In genomic region chr4:152258804-152259708, GRCh38 we compare ENCODE assay signal across 10 cellular contexts.
DNase-seq lines count a peak whose midpoint lies in the region; ATAC-seq and TF ChIP-seq lines count a peak whose summit lies in the region.
"Had no signal": no experiment of that assay in that cellular context is flagged by ENCODE, and none has a peak within 500 bp of the region (broad histone marks: within the 10 kb centered on the region; RNA-seq: fewer than 3 reads in every experiment).

No MANE protein-coding gene starts in this region.

- H3K9ac ChIP-seq in BLaER1 treated with 17β-estradiol and CSF1 and Interleukin-3, amounts not matched to agents 10 nM and 100 nM: peak overlapping the region in 4 of 11 experiments; percentile 29 to 61 (median 48); a peak in 6 of 22 replicates
- H3K9ac ChIP-seq in IMR-90 (ENCODE audit: low read depth, low read length) (0 out of 2 replicates have a peak overlapping the region, but pooled peaks have one; percentile 0), mammary epithelial cell (ENCODE audit: insufficient read depth, low read length) (peak overlapping the region; percentile 75), mesenchymal stem cell (ENCODE audit: low read length) (peak overlapping the region; percentile 88)

- H3K14ac ChIP-seq in IMR-90 (replicated peaks; ENCODE audit: low read depth, low read length) (peak overlapping the region; percentile 98), mesenchymal stem cell (ENCODE audit: low read length in 2 of 2) (peak overlapping the region in 1 of 2 experiments; percentile 5)

- H3K79me1 ChIP-seq in IMR-90 (ENCODE audit: low read depth in 1 of 2, low read length in 2 of 2): no peaks in the 10 kb centered on the region
- no peaks in the 10 kb centered on the region for H3K79me1 ChIP-seq in mesenchymal stem cell (replicated peaks; ENCODE audit: low read length, poor library complexity, severe bottlenecking)

- no CpG with 5 or more reads among the region's 8 CpGs for WGBS in IMR-90 (ENCODE audit: extremely low coverage in 2 of 2, insufficient read length in 1 of 2), 2 experiments
- WGBS in mammary epithelial cell (ENCODE audit: low coverage, missing lambda C conversion rate): 0% methylated on average over 6 of the region's 8 CpGs
- 63% methylated on average over 7 of the region's 8 CpGs for WGBS in mesenchymal stem cell

- H4K20me1 ChIP-seq in BLaER1 treated with 17β-estradiol and CSF1 and Interleukin-3, amounts not matched to agents 10 nM and 100 nM: no peaks in the 10 kb centered on the region
- H4K20me1 ChIP-seq in IMR-90 (ENCODE audit: insufficient read depth, low read length) (no peaks in the 10 kb centered on the region), mammary epithelial cell (ENCODE audit: insufficient read depth, low read length) (no peaks in the 10 kb centered on the region)

- dilution Hi-C loops in IMR-90 (cut with HindIII; ENCODE audit: low sequenced_read_pairs, unreplicated experiment): no loop called here
- dilution Hi-C loops in mammary epithelial cell (cut with HindIII; ENCODE audit: low sequenced_read_pairs): no loop called here

- peak overlapping the region; percentile 93 for H2BK20ac ChIP-seq in IMR-90 (ENCODE audit: low read depth, low read length)

- in situ Hi-C loops in IMR-90 (cut with MboI; ENCODE audit: low sequenced_read_pairs): no loop called here
- in situ Hi-C loops in mammary epithelial cell (cut with MboI; ENCODE audit: low sequenced_read_pairs in 2 of 2): no loop called here

- no peak for TF ChIP-seq POLR2A in IMR-90 (IDR thresholded peaks at IDR 0.05; ENCODE audit: low read depth, low read length)

- TF ChIP-seq CTCF in IMR-90 (conservative IDR thresholded peaks at IDR 0.05; ENCODE audit: low read depth, low read length): no peak
- peak in 1 of 2 donors; percentile 6 for TF ChIP-seq CTCF in mammary epithelial cell (conservative IDR thresholded peaks at IDR 0.05 in 1 of 2, IDR thresholded peaks at IDR 0.05 in 1 of 2; ENCODE audit: extremely low read depth in 1 of 2, insufficient read depth in 1 of 2, low read depth in 1 of 2, low read length in 2 of 2)

- H2BK120ac ChIP-seq in IMR-90 (ENCODE audit: low read depth, low read length) (peak overlapping the region; percentile 99), mesenchymal stem cell (ENCODE audit: low read depth, low read length) (peak overlapping the region; percentile 91)

- peak; percentile 73 for DNase-seq in IMR-90
- peak; percentile 96 for DNase-seq in mammary epithelial cell
- DNase-seq in mesenchymal stem cell: peak; percentile 82
- no peak for DNase-seq in effector memory CD4-positive, alpha-beta T cell
- no peak for DNase-seq in stimulated activated CD4-positive, alpha-beta T cell treated with anti-CD3 and anti-CD28 coated beads, Interleukin-4, amount 100 ng/mL, for 4 hours
- no peak for DNase-seq in SIG-M5 (lab: John Stamatoyannopoulos, UW)
- DNase-seq: natural killer cell; NK-92 treated with Interleukin-12 subunit alpha and Interleukin-12 subunit beta, amount 100 ng/mL, for 24 hours had no signal

- CTCF ChIA-PET in IMR-90 (lab: Yijun Ruan, JAX) (no interaction called here), mammary epithelial cell (lab: Charles Lee; ENCODE audit: low non-redundant PET) (no interaction called here)

- H3K9me1 ChIP-seq in IMR-90 (ENCODE audit: insufficient read depth, low read length): peaks cover 16% of the 10 kb centered on the region; the same call in 1 of the 2 replicates

- no peaks in the 10 kb centered on the region for H3K36me3 ChIP-seq in BLaER1 treated with 17β-estradiol and CSF1 and Interleukin-3, amounts not matched to agents 10 nM and 100 nM
- H3K36me3 ChIP-seq in IMR-90 (ENCODE audit: control insufficient read depth, insufficient read depth, low read length) (no peaks in the 10 kb centered on the region), mammary epithelial cell (ENCODE audit: insufficient read depth, low read length) (no peaks in the 10 kb centered on the region), mesenchymal stem cell (ENCODE audit: control insufficient read depth in 1 of 2, insufficient read depth in 2 of 2, low read depth in 1 of 2, low read length in 2 of 2) (no peaks in the 10 kb centered on the region)
- H3K36me3 ChIP-seq in effector memory CD4-positive, alpha-beta T cell (ENCODE audit: control insufficient read depth, insufficient read depth, low read length): no peaks in the 10 kb centered on the region

- H3K27me3 ChIP-seq in BLaER1 treated with 17β-estradiol and CSF1 and Interleukin-3, amounts not matched to agents 10 nM and 100 nM: no peaks in the 10 kb centered on the region
- H3K27me3 ChIP-seq in IMR-90 (ENCODE audit: control insufficient read depth, insufficient read depth, low read length) (no peaks in the 10 kb centered on the region), mammary epithelial cell (ENCODE audit: insufficient read depth, low read length) (no peaks in the 10 kb centered on the region), mesenchymal stem cell (ENCODE audit: control insufficient read depth in 1 of 2, insufficient read depth in 1 of 2, low read length in 2 of 2) (no peaks in the 10 kb centered on the region)
- H3K27me3 ChIP-seq in effector memory CD4-positive, alpha-beta T cell (replicated peaks; ENCODE audit: control insufficient read depth, insufficient read depth, low read length, poor library complexity, severe bottlenecking): no peaks in the 10 kb centered on the region

- BruUV-seq in IMR-90 (replicated peaks; lab: Mats Ljungman, UMichigan) (no TSS peak), mammary epithelial cell (replicated peaks; lab: Mats Ljungman, UMichigan) (TSS peak; percentile 91)

- peak overlapping the region; percentile 70; the same call in 1 of the 3 replicates for H2BK15ac ChIP-seq in IMR-90 (ENCODE audit: low read depth, low read length)
- H2BK15ac ChIP-seq in mesenchymal stem cell (ENCODE audit: low read depth, poor library complexity, severe bottlenecking): no peak overlapping the region

- H4K5ac ChIP-seq in IMR-90 (ENCODE audit: low read depth, low read length): peak overlapping the region; percentile 94

- H3K18ac ChIP-seq in IMR-90 (ENCODE audit: low read depth, low read length) (peak overlapping the region; percentile 75), mesenchymal stem cell (ENCODE audit: low read depth in 1 of 2, low read length in 2 of 2) (peak overlapping the region; percentile 31 to 95)

- H4K8ac ChIP-seq in IMR-90 (ENCODE audit: low read depth in 2 of 2, low read length in 2 of 2) (peak overlapping the region; percentile 80 to 94; a peak in 3 of 4 replicates), mesenchymal stem cell (ENCODE audit: low read length) (peak overlapping the region; percentile 81)

- POLR2A ChIA-PET in IMR-90 (lab: Charles Lee; ENCODE audit: unreplicated experiment): no interaction called here

- H3K27ac ChIP-seq in BLaER1 treated with 17β-estradiol and CSF1 and Interleukin-3, amounts not matched to agents 10 nM and 100 nM: peak overlapping the region in 9 of 11 experiments; percentile 7 to 69 (median 48); a peak in 14 of 22 replicates
- peak overlapping the region; percentile 36 for H3K27ac ChIP-seq in IMR-90 (ENCODE audit: insufficient read depth, low read length)
- peak overlapping the region; percentile 95 for H3K27ac ChIP-seq in mammary epithelial cell (ENCODE audit: insufficient read depth, low read depth, low read length)
- H3K27ac ChIP-seq in mesenchymal stem cell (ENCODE audit: low read length, poor library complexity, severe bottlenecking): peak overlapping the region; percentile 90
- H3K27ac ChIP-seq in effector memory CD4-positive, alpha-beta T cell (ENCODE audit: insufficient read depth, low read length, poor library complexity, severe bottlenecking): no peak overlapping the region

- H3K23ac ChIP-seq in IMR-90 (ENCODE audit: low read depth, low read length) (peak overlapping the region; percentile 98), mesenchymal stem cell (ENCODE audit: low read length in 2 of 2) (no peak overlapping the region)

- peak; percentile 71 for ATAC-seq in IMR-90 (ENCODE audit: low read depth)
- no peak for ATAC-seq in HG02610 (IDR thresholded peaks at IDR 0.05; ENCODE audit: unreplicated experiment)
- ATAC-seq: natural killer cell had no signal

- H2BK12ac ChIP-seq in mesenchymal stem cell (ENCODE audit: low read length in 2 of 2): peak overlapping the region; percentile 61 to 76

- H2BK5ac ChIP-seq in IMR-90 (ENCODE audit: low read depth, low read length, poor library complexity, severe bottlenecking): peak overlapping the region; percentile 99
- H2BK5ac ChIP-seq in mesenchymal stem cell (ENCODE audit: low read depth, low read length, poor library complexity, severe bottlenecking): peak overlapping the region; percentile 57

- H2AK9ac ChIP-seq in IMR-90 (replicated peaks; ENCODE audit: low read depth, low read length, poor library complexity): peak overlapping the region; percentile 95

- H3K79me2 ChIP-seq in mammary epithelial cell (ENCODE audit: insufficient read depth, low read length): no peaks in the 10 kb centered on the region

- H3K56ac ChIP-seq in IMR-90 (ENCODE audit: extremely low read depth, insufficient read depth, low read length): peak overlapping the region; percentile 62; the same call in 1 of the 2 replicates

- peak overlapping the region; percentile 82 for H2AFZ ChIP-seq in IMR-90 (replicated peaks; ENCODE audit: low read length, poor library complexity)
- peak overlapping the region; percentile 10 for H2AFZ ChIP-seq in mammary epithelial cell (ENCODE audit: low read depth, low read length)
- H2AFZ ChIP-seq in mesenchymal stem cell (ENCODE audit: low read depth, low read length): no peak overlapping the region

- TF ChIP-seq RAD21 in IMR-90 (IDR thresholded peaks at IDR 0.05; ENCODE audit: low read length): no peak

- H2AK5ac ChIP-seq in IMR-90 (ENCODE audit: low read depth, low read length): peak overlapping the region; percentile 82
- peak overlapping the region; percentile 84 for H2AK5ac ChIP-seq in mesenchymal stem cell (ENCODE audit: low read length, severe bottlenecking)

- H3K9me3 ChIP-seq in BLaER1 treated with 17β-estradiol and CSF1 and Interleukin-3, amounts not matched to agents 10 nM and 100 nM (replicated peaks in 1 of 11): peaks cover 10 to 25% (median 21%) of the 10 kb centered on the region in 11 experiments; a peak in 21 of 22 replicates
- H3K9me3 ChIP-seq in IMR-90 (ENCODE audit: control insufficient read depth, insufficient read depth, low read length): no peaks in the 10 kb centered on the region
- peaks cover 6% of the 10 kb centered on the region for H3K9me3 ChIP-seq in mammary epithelial cell (replicated peaks; ENCODE audit: insufficient read depth, low read length)
- peaks cover 11% of the 10 kb centered on the region for H3K9me3 ChIP-seq in mesenchymal stem cell (ENCODE audit: control insufficient read depth, low read length)
- H3K9me3 ChIP-seq in effector memory CD4-positive, alpha-beta T cell (ENCODE audit: control insufficient read depth, low read length): no peaks in the 10 kb centered on the region

- intact Hi-C loops in IMR-90 (cut with micrococcal nuclease): loop anchor here (5.0 kb wide), 1 partner anchor 222 kb away; no protein-coding TSS in a partner anchor
- intact Hi-C loops in mammary epithelial cell (cut with micrococcal nuclease): loop anchor here (1.0 to 2.0 kb wide), 3 partner anchors 51 to 94 kb away; no protein-coding TSS in a partner anchor

- H3K4ac ChIP-seq in IMR-90 (ENCODE audit: low read depth, low read length) (peak overlapping the region; percentile 98), mesenchymal stem cell (ENCODE audit: low read depth in 1 of 2, low read length in 2 of 2) (peak overlapping the region; percentile 13 to 32)

- H4K91ac ChIP-seq in IMR-90 (ENCODE audit: insufficient read depth, low read depth, low read length) (peak overlapping the region; percentile 97), mesenchymal stem cell (ENCODE audit: low read length) (peak overlapping the region; percentile 98)

- peak overlapping the region; percentile 62 to 91 (median 74) for H3K4me2 ChIP-seq in BLaER1 treated with 17β-estradiol and CSF1 and Interleukin-3, amounts not matched to agents 10 nM and 100 nM
- H3K4me2 ChIP-seq in IMR-90 (ENCODE audit: low read depth, low read length) (no peak overlapping the region), mammary epithelial cell (ENCODE audit: insufficient read depth, low read depth, low read length) (peak overlapping the region; percentile 63), mesenchymal stem cell (ENCODE audit: low read length, poor library complexity, severe bottlenecking) (no peak overlapping the region)

- 0 out of 20 replicates have a peak overlapping the region, but pooled peaks of 1 of the 10 experiments have one; percentile 2 for H3K4me3 ChIP-seq in BLaER1 treated with 17β-estradiol and CSF1 and Interleukin-3, amounts not matched to agents 10 nM and 100 nM
- H3K4me3 ChIP-seq in IMR-90 (ENCODE audit: insufficient read depth, low read depth, low read length) (no peak overlapping the region), mammary epithelial cell (replicated peaks in 1 of 3; ENCODE audit: insufficient read depth in 1 of 3, low read depth in 2 of 3, low read length in 3 of 3) (no peak overlapping the region), mesenchymal stem cell (ENCODE audit: insufficient read depth in 1 of 2, low read depth in 1 of 2, low read length in 2 of 2) (no peak overlapping the region)
- H3K4me3 ChIP-seq in effector memory CD4-positive, alpha-beta T cell (ENCODE audit: insufficient read depth, low read depth, low read length, poor library complexity, severe bottlenecking): no peak overlapping the region

- peaks cover 44 to 49% (median 46%) of the 10 kb centered on the region in 10 experiments for H3K4me1 ChIP-seq in BLaER1 treated with 17β-estradiol and CSF1 and Interleukin-3, amounts not matched to agents 10 nM and 100 nM
- peaks cover 18% of the 10 kb centered on the region for H3K4me1 ChIP-seq in IMR-90 (ENCODE audit: control insufficient read depth, insufficient read depth, low read length)
- peaks cover 36% of the 10 kb centered on the region for H3K4me1 ChIP-seq in mammary epithelial cell (ENCODE audit: insufficient read depth, low read length)
- peaks cover 22% of the 10 kb centered on the region for H3K4me1 ChIP-seq in mesenchymal stem cell (ENCODE audit: control insufficient read depth, insufficient read depth, low read depth, low read length)
- H3K4me1 ChIP-seq in effector memory CD4-positive, alpha-beta T cell (ENCODE audit: control insufficient read depth, insufficient read depth, low read length, poor library complexity, severe bottlenecking): peaks cover 32% of the 10 kb centered on the region

Comparison
In these comparisons a context has a peak if more than half of its experiments do, and no peak if none do; other contexts are left out.
1. H3K4me2 ChIP-seq: peak in BLaER1 treated with 17β-estradiol and CSF1 and Interleukin-3, amounts not matched to agents 10 nM and 100 nM (11 of 11) and mammary epithelial cell (single experiment); none in IMR-90 (single experiment) and mesenchymal stem cell (single experiment).
2. DNase-seq: peak in IMR-90 (single experiment), mammary epithelial cell (single experiment) and mesenchymal stem cell (single experiment); none in effector memory CD4-positive, alpha-beta T cell (0 of 3), stimulated activated CD4-positive, alpha-beta T cell treated with anti-CD3 and anti-CD28 coated beads, Interleukin-4, amount 100 ng/mL, for 4 hours (0 of 2) and SIG-M5 (single experiment).